8 cellular contexts compared by ENCODE assay signal in the genomic region with DNA sequence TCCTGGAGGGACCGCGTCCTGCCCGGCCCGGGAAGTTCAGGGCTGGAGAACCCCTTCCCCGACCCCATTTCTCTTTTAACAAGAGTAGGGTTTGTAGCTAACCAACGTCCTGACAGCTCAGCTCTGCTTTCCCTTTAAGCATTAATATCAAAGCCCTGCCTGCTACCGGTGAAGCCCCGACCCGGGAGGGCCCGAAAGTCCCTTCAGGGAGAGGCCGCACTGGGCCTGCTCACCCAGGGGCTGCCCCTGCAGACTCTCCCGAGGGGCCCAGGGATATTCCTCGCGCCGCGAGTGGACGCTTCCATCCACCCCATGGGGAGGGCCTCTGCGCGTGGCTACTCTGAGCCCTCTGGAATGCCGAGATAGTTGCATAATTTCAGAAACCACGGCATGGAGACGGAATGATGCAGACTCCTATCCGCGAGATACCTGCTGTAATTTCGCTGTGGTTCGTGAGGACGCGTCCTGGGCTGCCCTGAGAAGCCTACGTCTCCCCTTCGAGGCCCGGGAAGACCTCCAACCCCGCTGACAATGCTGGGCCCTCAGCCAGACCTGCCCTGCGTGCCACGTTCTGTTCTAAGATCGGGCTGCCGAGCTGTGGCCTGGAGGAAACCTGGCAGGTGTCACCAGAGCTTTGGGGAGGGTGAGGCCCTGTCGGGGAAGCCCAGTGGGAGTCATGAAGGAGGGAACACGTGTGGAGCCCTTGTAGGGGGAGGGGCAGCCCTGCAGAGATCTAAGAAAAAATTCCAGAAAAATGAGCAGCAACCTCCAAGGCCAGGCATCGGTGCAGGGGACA. TPM values are rescaled to one million over a fixed set of nuclear protein-coding genes. Genes with fewer than 3 reads are reported as not detected.
DNase-seq lines count a peak whose midpoint lies in the region; ATAC-seq, FAIRE-seq and TF ChIP-seq lines count a peak whose summit lies in the region.

No MANE protein-coding gene starts in this region.

- peaks cover 15% of the 10 kb centered on the region; the same call in 1 of the 2 replicates for H3K36me3 ChIP-seq in SK-N-MC (ENCODE audit: insufficient read depth, low read length)
- no peaks in the 10 kb centered on the region for H3K36me3 ChIP-seq in mammary epithelial cell (ENCODE audit: insufficient read depth, low read length)

- H3K27ac ChIP-seq in SK-N-MC, result peak overlapping the region; percentile 93
- peak overlapping the region; percentile 54 for H3K27ac ChIP-seq in mammary epithelial cell (ENCODE audit: insufficient read depth, low read depth, low read length)
- peak overlapping the region; percentile 95 for H3K27ac ChIP-seq in layer of hippocampus (ENCODE audit: low read depth, low read length)

- intact Hi-C loops in mammary epithelial cell (cut with micrococcal nuclease), result loop anchor here (1.0 to 5.0 kb wide), 2 partner anchors 83 to 96 kb away; no protein-coding TSS in a partner anchor

- H4K20me1 ChIP-seq in mammary epithelial cell (ENCODE audit: insufficient read depth, low read length), result peaks cover 6% of the 10 kb centered on the region

- peaks cover 32% of the 10 kb centered on the region for H3K4me1 ChIP-seq in mammary epithelial cell (ENCODE audit: insufficient read depth, low read length)

- peak overlapping the region; percentile 80 for H2AFZ ChIP-seq in mammary epithelial cell (ENCODE audit: low read depth, low read length)

- DNase-seq in GM18507 (ENCODE audit: extremely low spot score, insufficient read length, low read depth) (no peak), SK-N-MC (ENCODE audit: low read depth, low spot score) (no peak), mammary epithelial cell (peak; percentile 28), COLO829 (ENCODE audit: low spot score) (no peak), NCI-H446 treated with DMSO at 0.1 percent for 48 hours (lab: John Stamatoyannopoulos, UW) (no peak)
- peak; percentile 60 for DNase-seq in stimulated activated CD4-positive, alpha-beta T cell treated with anti-CD3 and anti-CD28 coated beads, Interleukin-4, amount 100 ng/mL, for 24 hours

- peak overlapping the region; percentile 89 for H3K4me2 ChIP-seq in mammary epithelial cell (ENCODE audit: insufficient read depth, low read depth, low read length)

- FAIRE-seq in GM18507 (lab: Jason Lieb, UNC), result peak; percentile 79

- 11% methylated on average over 30 of the region's 39 CpGs for WGBS in mammary epithelial cell (ENCODE audit: low coverage, missing lambda C conversion rate)

- no peaks in the 10 kb centered on the region for H3K27me3 ChIP-seq in mammary epithelial cell (ENCODE audit: insufficient read depth, low read length)
- no peaks in the 10 kb centered on the region for H3K27me3 ChIP-seq in layer of hippocampus (ENCODE audit: control insufficient read depth, insufficient read depth, low read length)

- peak overlapping the region; percentile 87 for H3K4me3 ChIP-seq in SK-N-MC
- H3K4me3 ChIP-seq in mammary epithelial cell (replicated peaks in 1 of 3; ENCODE audit: insufficient read depth in 1 of 3, low read depth in 2 of 3, low read length in 3 of 3), result peak overlapping the region; percentile 54 to 62 (median 55)

- in situ Hi-C loops in mammary epithelial cell (cut with MboI; ENCODE audit: low sequenced_read_pairs in 2 of 2), result loop anchor here in 1 of 2 donors (10.0 kb wide), 1 partner anchor 85 kb away; no protein-coding TSS in a partner anchor

- H3K9me3 ChIP-seq in SK-N-MC (ENCODE audit: low read depth, low read length), result no peaks in the 10 kb centered on the region; the same call in 1 of the 2 replicates
- H3K9me3 ChIP-seq in mammary epithelial cell (replicated peaks; ENCODE audit: insufficient read depth, low read length), result peaks cover 31% of the 10 kb centered on the region

- BruUV-seq in mammary epithelial cell (replicated peaks; lab: Mats Ljungman, UMichigan), result no TSS peak

- ATAC-seq in HG02885 (IDR thresholded peaks at IDR 0.05; ENCODE audit: poor library complexity, unreplicated experiment), result peak; percentile 2

- no peak for TF ChIP-seq CTCF in mammary epithelial cell (conservative IDR thresholded peaks at IDR 0.05 in 1 of 2, IDR thresholded peaks at IDR 0.05 in 1 of 2; ENCODE audit: extremely low read depth in 1 of 2, insufficient read depth in 1 of 2, low read depth in 1 of 2, low read length in 2 of 2)

- dilution Hi-C loops in mammary epithelial cell (cut with HindIII; ENCODE audit: low sequenced_read_pairs), result loop anchor here (10.0 kb wide), 1 partner anchor 75 kb away; a partner anchor contains a TSS

- CTCF ChIA-PET in mammary epithelial cell (lab: Charles Lee; ENCODE audit: low non-redundant PET), result no interaction called here

- peaks cover 46% of the 10 kb centered on the region for H3K79me2 ChIP-seq in mammary epithelial cell (ENCODE audit: insufficient read depth, low read length)

- H3K9ac ChIP-seq in SK-N-MC (ENCODE audit: insufficient read length), result peak overlapping the region; percentile 90
- H3K9ac ChIP-seq in mammary epithelial cell (ENCODE audit: insufficient read depth, low read length), result no peak overlapping the region

RNA-seq across cellular contexts. Expression of a gene that starts 1.0 kb away (rescaled TPM):
- 100 to 1,000 TPM; 127 to 237 TPM for total RNA-seq in mammary epithelial cell
- 83.3 TPM for polyA plus RNA-seq in mammary epithelial cell
- polyA minus RNA-seq in mammary epithelial cell, result 32.7 TPM

RNA-seq across cellular contexts. Expression of a gene that starts 39.8 kb away (rescaled TPM):
- 100 to 1,000 TPM in 1 of 2 donors, 10 to 100 TPM in 1; 80.4 to 109 TPM for total RNA-seq in mammary epithelial cell
- 120 TPM for polyA plus RNA-seq in mammary epithelial cell
- polyA minus RNA-seq in mammary epithelial cell, result 86.1 TPM

Comparison
In these comparisons a context has a peak if more than half of its experiments do, and no peak if none do; other contexts are left out.
1. DNase-seq: peak in mammary epithelial cell (single experiment) and stimulated activated CD4-positive, alpha-beta T cell treated with anti-CD3 and anti-CD28 coated beads, Interleukin-4, amount 100 ng/mL, for 24 hours (single experiment); none in GM18507 (single experiment), SK-N-MC (single experiment), COLO829 (single experiment) and NCI-H446 treated with DMSO at 0.1 percent for 48 hours (single experiment).
2. Peak in every context shown above with its lines, with median percentiles within 50 percentile points of each other: H3K27ac ChIP-seq.